In the genomic region with DNA sequence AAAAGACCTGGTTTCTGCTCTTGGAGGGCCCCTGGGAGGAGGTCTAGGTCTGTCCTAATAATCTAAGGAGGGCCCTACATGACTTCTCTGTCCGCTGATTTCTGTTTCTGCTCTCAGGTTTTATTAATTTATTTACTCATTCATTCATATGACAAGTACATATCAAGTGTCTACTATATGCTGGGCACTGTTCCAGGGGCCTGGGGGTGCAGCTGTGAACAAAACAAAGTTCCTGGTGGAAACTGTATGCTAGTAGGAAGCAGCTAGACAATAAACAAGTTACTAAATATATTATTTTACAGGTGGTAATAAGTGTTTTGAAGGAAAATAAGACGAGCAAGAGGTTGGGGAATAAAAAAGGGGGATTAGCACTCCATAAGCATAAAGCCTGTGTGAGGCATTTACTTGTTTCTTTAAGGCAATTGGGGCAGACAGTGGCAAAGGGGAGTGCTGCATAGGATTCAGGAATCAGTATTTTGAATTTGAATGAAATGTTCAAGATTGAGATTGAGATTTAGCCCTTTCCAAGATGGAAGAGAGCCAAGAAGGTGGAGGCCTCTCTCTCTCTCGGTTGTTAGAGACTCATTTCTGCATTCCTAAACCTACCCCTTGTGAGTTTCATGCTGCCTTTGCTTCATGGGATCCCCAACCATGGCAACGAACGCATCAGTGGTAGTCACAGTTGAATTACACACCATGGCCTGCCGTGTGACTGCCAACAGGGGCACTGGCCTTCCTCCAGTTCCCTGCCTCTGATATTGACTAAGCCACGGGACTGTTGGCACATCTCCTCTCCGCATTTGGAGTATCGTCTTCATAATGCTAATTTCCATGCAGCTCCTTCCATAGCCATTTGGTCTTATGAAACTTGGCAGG, we compare ENCODE assay signal across 15 cellular contexts. TPM values are rescaled to one million over a fixed set of nuclear protein-coding genes. Genes with fewer than 3 reads are reported as not detected.
DNase-seq lines count a peak whose midpoint lies in the region; ATAC-seq lines count a peak whose summit lies in the region.
"Had no signal": no experiment of that assay in that cellular context is flagged by ENCODE, and none has a peak within 500 bp of the region (broad histone marks: within the 10 kb centered on the region; RNA-seq: fewer than 3 reads in every experiment).

No MANE protein-coding gene starts in this region.

- no peaks in the 10 kb centered on the region for H3K27me3 ChIP-seq in mesendoderm (ENCODE audit: insufficient read depth, low read length, poor library complexity)
- H3K27me3 ChIP-seq: suprapubic skin had no signal

- H3K79me2 ChIP-seq in mesendoderm (ENCODE audit: control insufficient read depth, insufficient read depth, low read length), result no peaks in the 10 kb centered on the region

- H3K79me1 ChIP-seq in mesendoderm (ENCODE audit: low read length), result no peaks in the 10 kb centered on the region

- H3K36me3 ChIP-seq in mesendoderm (ENCODE audit: control insufficient read depth, insufficient read depth, low read length), result no peaks in the 10 kb centered on the region
- H3K36me3 ChIP-seq: suprapubic skin had no signal

- no peak for ATAC-seq in HG02759 (IDR thresholded peaks at IDR 0.05; ENCODE audit: unreplicated experiment)
- ATAC-seq: CD8-positive, alpha-beta T cell; mucosa of descending colon; sciatic nerve; T-cell had no signal

- H4K8ac ChIP-seq in mesendoderm (ENCODE audit: low read depth, low read length), result no peak overlapping the region

- H3K18ac ChIP-seq in mesendoderm (ENCODE audit: low read length), result no peak overlapping the region

- no peak overlapping the region for H3K27ac ChIP-seq in mesendoderm (ENCODE audit: low read depth, low read length)
- H3K27ac ChIP-seq: suprapubic skin had no signal

- H3K4me2 ChIP-seq in mesendoderm (ENCODE audit: low read length), result no peak overlapping the region

- no peaks in the 10 kb centered on the region for H3K4me1 ChIP-seq in mesendoderm (ENCODE audit: control insufficient read depth, low read depth, low read length)
- H3K4me1 ChIP-seq: suprapubic skin had no signal

- DNase-seq in EH (ENCODE audit: low read depth) (peak; percentile 2), NCI-H2029 (lab: John Stamatoyannopoulos, UW) (peak; percentile 71), SHP77 treated with DMSO at 0.1 percent for 48 hours (lab: John Stamatoyannopoulos, UW) (peak; percentile 2), mesendoderm (peak; percentile 14), foreskin melanocyte (no peak), GOT3 (lab: John Stamatoyannopoulos, UW) (no peak)
- DNase-seq in stimulated activated CD4-positive, alpha-beta T cell treated with anti-CD3 and anti-CD28 coated beads, Interleukin-4, amount 100 ng/mL, for 4 hours, result no peak
- DNase-seq: CD8-positive, alpha-beta T cell; mucosa of descending colon; NK-92 treated with Interleukin-12 subunit alpha and Interleukin-12 subunit beta, amount 100 ng/mL, for 24 hours; T-cell had no signal

- H2BK120ac ChIP-seq in mesendoderm (ENCODE audit: low read depth, low read length), result no peak overlapping the region

- no peak overlapping the region for H3K9ac ChIP-seq in mesendoderm (ENCODE audit: low read length)

- H2BK5ac ChIP-seq in mesendoderm (ENCODE audit: low read length), result no peak overlapping the region

- H3K4me3 ChIP-seq in mesendoderm (ENCODE audit: low read length), result no peak overlapping the region
- H3K4me3 ChIP-seq: mucosa of descending colon, suprapubic skin had no signal

- WGBS in mesendoderm (ENCODE audit: extremely low coverage, insufficient coverage, low lambda C conversion rate), result no CpG with 5 or more reads among the region's 9 CpGs

- no peak overlapping the region for H3K4ac ChIP-seq in mesendoderm (ENCODE audit: low read depth, low read length)

- no peak overlapping the region for H4K5ac ChIP-seq in mesendoderm (ENCODE audit: low read length)

- no peak overlapping the region for H3K56ac ChIP-seq in mesendoderm (ENCODE audit: low read length)

- H3K23ac ChIP-seq in mesendoderm (ENCODE audit: low read length), result no peak overlapping the region

- no peak overlapping the region for H2AK5ac ChIP-seq in mesendoderm (ENCODE audit: low read length)

- H2BK15ac ChIP-seq in mesendoderm (replicated peaks; ENCODE audit: low read depth), result no peak overlapping the region

RNA-seq across cellular contexts. Expression of gene DRC1, which starts 28.3 kb away (rescaled TPM):
- 0.01 TPM for polyA plus RNA-seq in mesendoderm (2013, experiment 1 of 2)
- polyA plus RNA-seq in mesendoderm (2013, experiment 2 of 2), result 0.04 TPM
- polyA plus RNA-seq: IMR-90 had no signal

RNA-seq across cellular contexts. Expression of gene OTOF, which starts 47.9 kb away (rescaled TPM):
- polyA plus RNA-seq in mesendoderm (2013, experiment 1 of 2), result 0.10 TPM
- 0.04 TPM for polyA plus RNA-seq in mesendoderm (2013, experiment 2 of 2)

Comparison
In these comparisons a context has a peak if more than half of its experiments do, and no peak if none do; other contexts are left out.
1. DNase-seq: peak in EH (single experiment), NCI-H2029 (single experiment), SHP77 treated with DMSO at 0.1 percent for 48 hours (single experiment) and mesendoderm (single experiment); none in foreskin melanocyte (single experiment), GOT3 (single experiment) and stimulated activated CD4-positive, alpha-beta T cell treated with anti-CD3 and anti-CD28 coated beads, Interleukin-4, amount 100 ng/mL, for 4 hours (0 of 2).